Comparison of ENCODE assay signal across 8 cellular contexts in genomic region chr4:176319237-176319703, GRCh38. TPM values are rescaled to one million over a fixed set of nuclear protein-coding genes. Genes with fewer than 3 reads are reported as not detected.
DNase-seq lines count a peak whose midpoint lies in the region; ATAC-seq and TF ChIP-seq lines count a peak whose summit lies in the region.

No MANE protein-coding gene starts in this region.

- CTCF ChIA-PET in Panc1 (lab: Charles Lee): interaction anchor here (0.7 kb wide), 1 partner anchor 42 kb away, joined by 3 read pairs; no protein-coding TSS in a partner anchor

- H3K27ac ChIP-seq in Panc1 (ENCODE audit: low read length): peak overlapping the region; percentile 67
- peak overlapping the region; percentile 95 to 100 (median 97) for H3K27ac ChIP-seq in esophagus squamous epithelium

- H3K27me3 Mint-ChIP-seq in osteocyte (ENCODE audit: unreplicated experiment): no peaks in the 10 kb centered on the region

- POLR2A ChIA-PET in Panc1 (lab: Charles Lee): no interaction called here

- H3K4me3 Mint-ChIP-seq in osteocyte (ENCODE audit: unreplicated experiment): peak overlapping the region; percentile 90

- WGBS in esophagus squamous epithelium, 2 donors: 0 to 2% methylated on average over 8 to 11 of the region's 11 CpGs

- H3K36me3 Mint-ChIP-seq in osteocyte (ENCODE audit: unreplicated experiment): peaks cover under 1% of the 10 kb centered on the region

- H3K36me3 ChIP-seq in GM06990 (ENCODE audit: control insufficient read depth, insufficient read depth, low read length): no peaks in the 10 kb centered on the region
- H3K36me3 ChIP-seq in Panc1 (ENCODE audit: control insufficient read depth, insufficient read depth, low read length): no peaks in the 10 kb centered on the region; the same call in 1 of the 2 replicates
- no peaks in the 10 kb centered on the region for H3K36me3 ChIP-seq in esophagus squamous epithelium

- H3K9me3 ChIP-seq in Panc1 (ENCODE audit: control insufficient read depth, insufficient read depth, low read depth, low read length) (no peaks in the 10 kb centered on the region), esophagus squamous epithelium (no peaks in the 10 kb centered on the region)

- ATAC-seq in Panc1 (peak; percentile 15; the same call in 1 of the 2 replicates), HG03521 (IDR thresholded peaks at IDR 0.05; ENCODE audit: unreplicated experiment) (no peak), HG02884 (IDR thresholded peaks at IDR 0.05; ENCODE audit: unreplicated experiment) (no peak), GM18861 (IDR thresholded peaks at IDR 0.05; ENCODE audit: unreplicated experiment) (no peak)

- peak overlapping the region; percentile 97 for H3K27ac Mint-ChIP-seq in osteocyte (ENCODE audit: unreplicated experiment)

- TF ChIP-seq CTCF in GM06990 (IDR thresholded peaks at IDR 0.05; ENCODE audit: insufficient read depth, low read length, poor library complexity, severe bottlenecking) (no peak), Panc1 (IDR thresholded peaks at IDR 0.05) (no peak), esophagus squamous epithelium (IDR thresholded peaks at IDR 0.05) (no peak), osteocyte (IDR thresholded peaks at IDR 0.05) (no peak)

- H3K27me3 ChIP-seq in GM06990 (replicated peaks; ENCODE audit: control insufficient read depth, insufficient read depth, low read length): no peaks in the 10 kb centered on the region
- no peaks in the 10 kb centered on the region for H3K27me3 ChIP-seq in Panc1 (ENCODE audit: control insufficient read depth, insufficient read depth, low read length)
- no peaks in the 10 kb centered on the region for H3K27me3 ChIP-seq in esophagus squamous epithelium

- DNase-seq in GM06990 (ENCODE audit: extremely low read depth, insufficient read length) (no peak), Panc1 (ENCODE audit: low read depth, low spot score) (no peak), esophagus squamous epithelium (lab: John Stamatoyannopoulos, UW) (no peak), osteocyte (ENCODE audit: extremely low spot score, unreplicated experiment) (no peak), posterior cingulate gyrus (no peak)

- no peaks in the 10 kb centered on the region for H3K9me3 Mint-ChIP-seq in osteocyte (ENCODE audit: unreplicated experiment)

- intact Hi-C loops in Panc1 (cut with micrococcal nuclease; ENCODE audit: unreplicated experiment): no loop called here
- intact Hi-C loops in esophagus squamous epithelium (cut with DNase I): no loop called here
- intact Hi-C loops in posterior cingulate gyrus (cut with DNase I): loop anchor here (1.0 kb wide), 1 partner anchor 21 kb away; no protein-coding TSS in a partner anchor

- no peak for TF ChIP-seq POLR2A in esophagus squamous epithelium (IDR thresholded peaks at IDR 0.05)

- H3K4me3 ChIP-seq in GM06990 (replicated peaks; ENCODE audit: low read depth, low read length): peak overlapping the region; percentile 67
- H3K4me3 ChIP-seq in Panc1 (ENCODE audit: low read depth in 2 of 2, low read length in 2 of 2): peak overlapping the region; percentile 77 to 93
- H3K4me3 ChIP-seq in esophagus squamous epithelium: peak overlapping the region; percentile 78 to 97 (median 88)

- H3K4me1 Mint-ChIP-seq in osteocyte (ENCODE audit: unreplicated experiment): peaks cover 35% of the 10 kb centered on the region

- no TSS peak for BruUV-seq in Panc1 (replicated peaks; lab: Mats Ljungman, UMichigan)

- in situ Hi-C loops in Panc1 (cut with HindIII; ENCODE audit: low pct_unique_long_range_greater_than_20kb, low sequenced_read_pairs): no loop called here

- H3K4me1 ChIP-seq in Panc1 (ENCODE audit: control insufficient read depth, insufficient read depth, low read length): peaks cover 2% of the 10 kb centered on the region; the same call in 1 of the 2 replicates
- peaks cover 9 to 43% (median 17%) of the 10 kb centered on the region in 3 donors for H3K4me1 ChIP-seq in esophagus squamous epithelium

RNA-seq across cellular contexts. Expression of gene SPCS3, which starts 0.5 kb away (rescaled TPM):
- total RNA-seq in Panc1 (2021; ENCODE audit: unreplicated experiment): 78.5 TPM
- 47.3 TPM for polyA plus RNA-seq in Panc1 (2012; ENCODE audit: insufficient read length)
- 10 to 100 TPM; 48.7 to 61.8 (median 54.3) TPM for total RNA-seq in esophagus squamous epithelium
- total RNA-seq in osteocyte: 118 and 128 TPM in 2 replicates

RNA-seq across cellular contexts. Expression of gene ASB5, which starts 50.2 kb away (rescaled TPM):
- total RNA-seq in Panc1 (2021; ENCODE audit: unreplicated experiment): not detected
- polyA plus RNA-seq in Panc1 (2012; ENCODE audit: insufficient read length): not detected
- 1 to 10 TPM in 1 of 4 donors, under 1 TPM in 3; 0.13 to 4.0 (median 0.24) TPM for total RNA-seq in esophagus squamous epithelium
- 0.32 TPM in 1 of 2 replicates, not detected in the other for total RNA-seq in osteocyte
